Comparison of ENCODE assay signal across 8 cellular contexts in genomic region chr4:44629280-44629866, GRCh38. TPM values are rescaled to one million over a fixed set of nuclear protein-coding genes. Genes with fewer than 3 reads are reported as not detected.
DNase-seq lines count a peak whose midpoint lies in the region; ATAC-seq and TF ChIP-seq lines count a peak whose summit lies in the region.

No MANE protein-coding gene starts in this region.

- no peaks in the 10 kb centered on the region for H3K27me3 ChIP-seq in CD8-positive, alpha-beta T cell (ENCODE audit: insufficient read depth, low read length)
- H3K27me3 ChIP-seq in transverse colon: no peaks in the 10 kb centered on the region

- WGBS in transverse colon (ENCODE audit: low coverage in 1 of 2), 2 donors: 4% methylated on average over 2 of the region's 2 CpGs

- H3K27ac ChIP-seq in CD8-positive, alpha-beta T cell (ENCODE audit: low read depth, low read length): no peak overlapping the region
- H3K27ac ChIP-seq in VCaP: no peak overlapping the region
- no peak overlapping the region for H3K27ac ChIP-seq in transverse colon

- H3K36me3 ChIP-seq in CD8-positive, alpha-beta T cell (ENCODE audit: insufficient read depth, low read length): no peaks in the 10 kb centered on the region
- H3K36me3 ChIP-seq in mucosa of descending colon (ENCODE audit: low read depth): no peaks in the 10 kb centered on the region
- H3K36me3 ChIP-seq in transverse colon: no peaks in the 10 kb centered on the region

- H3K27ac Mint-ChIP-seq in CD8-positive, alpha-beta T cell: peak overlapping the region; percentile 42

- H3K9me3 ChIP-seq in CD8-positive, alpha-beta T cell (ENCODE audit: low read length): no peaks in the 10 kb centered on the region
- H3K9me3 ChIP-seq in mucosa of descending colon (no peaks in the 10 kb centered on the region), transverse colon (no peaks in the 10 kb centered on the region)

- in situ Hi-C loops in transverse colon (cut with MboI; ENCODE audit: low pct_ligation_motif_present in 1 of 4, low pct_unique_long_range_greater_than_20kb in 1 of 4, low sequenced_read_pairs in 3 of 4): no loop called here

- H3K4me1 Mint-ChIP-seq in CD8-positive, alpha-beta T cell (ENCODE audit: low read depth): peaks cover 2% of the 10 kb centered on the region

- TF ChIP-seq POLR2A in transverse colon (IDR thresholded peaks at IDR 0.05): no peak

- no peaks in the 10 kb centered on the region for H3K9me3 Mint-ChIP-seq in CD8-positive, alpha-beta T cell

- H3K4me3 ChIP-seq in CD8-positive, alpha-beta T cell (ENCODE audit: low read depth, low read length): no peak overlapping the region
- no peak overlapping the region for H3K4me3 ChIP-seq in mucosa of descending colon
- H3K4me3 ChIP-seq in transverse colon: no peak overlapping the region

- peak; percentile 74 for TF ChIP-seq CTCF in CD8-positive, alpha-beta T cell (IDR thresholded peaks at IDR 0.05)
- TF ChIP-seq CTCF in VCaP (conservative IDR thresholded peaks at IDR 0.05) (peak; percentile 93), mucosa of descending colon (IDR thresholded peaks at IDR 0.05) (peak; percentile 36), transverse colon (IDR thresholded peaks at IDR 0.05) (peak; percentile 24 to 67 (median 58))

- H3K4me1 ChIP-seq in CD8-positive, alpha-beta T cell (ENCODE audit: insufficient read depth, low read length): no peaks in the 10 kb centered on the region
- H3K4me1 ChIP-seq in mucosa of descending colon (ENCODE audit: low read depth) (no peaks in the 10 kb centered on the region), transverse colon (no peaks in the 10 kb centered on the region)

- CTCF ChIA-PET in CD8-positive, alpha-beta T cell (lab: Charles Lee): no interaction called here

- H3K27me3 Mint-ChIP-seq in CD8-positive, alpha-beta T cell (ENCODE audit: low read depth): peaks cover 6% of the 10 kb centered on the region

- no peak overlapping the region for H3K4me3 Mint-ChIP-seq in CD8-positive, alpha-beta T cell

- H3K36me3 Mint-ChIP-seq in CD8-positive, alpha-beta T cell: no peaks in the 10 kb centered on the region

- intact Hi-C loops in CD8-positive, alpha-beta T cell (cut with DNase I, micrococcal nuclease): loop anchor here in 1 of 2 experiments (10.0 kb wide), 1 partner anchor 1495 kb away; no protein-coding TSS in a partner anchor
- intact Hi-C loops in mucosa of descending colon (cut with DNase I, micrococcal nuclease): no loop called here
- intact Hi-C loops in transverse colon (cut with DNase I; ENCODE audit: low total_unique reads): no loop called here

- no peak for TF ChIP-seq EP300 in transverse colon (IDR thresholded peaks at IDR 0.05; ENCODE audit: low read depth)

- peak in 4 of 7 experiments; percentile 10 to 39 (median 20) for DNase-seq in CD8-positive, alpha-beta T cell
- DNase-seq in NCI-H2081 treated with DMSO at 0.1 percent for 48 hours (lab: John Stamatoyannopoulos, UW) (peak; percentile 49), epidermal melanocyte (ENCODE audit: insufficient read length, low spot score) (peak; percentile 26), mucosa of descending colon (peak in 1 of 3 donors; percentile 56), transverse colon (no peak)

- ATAC-seq in CD8-positive, alpha-beta T cell: peak; percentile 71
- ATAC-seq in GM18909 (IDR thresholded peaks at IDR 0.05; ENCODE audit: poor library complexity, unreplicated experiment) (peak; percentile 98), HG03060 (IDR thresholded peaks at IDR 0.05; ENCODE audit: low read depth, unreplicated experiment) (peak; percentile 91), mucosa of descending colon (peak; percentile 65)

- POLR2A ChIA-PET in CD8-positive, alpha-beta T cell (lab: Charles Lee): no interaction called here

RNA-seq across cellular contexts. Expression of gene YIPF7, which starts 22.1 kb away (rescaled TPM):
- not detected for total RNA-seq in CD8-positive, alpha-beta T cell
- total RNA-seq in mucosa of descending colon (not detected), transverse colon (not detected)

RNA-seq across cellular contexts. Expression of gene GUF1, which starts 48.8 kb away (rescaled TPM):
- total RNA-seq in CD8-positive, alpha-beta T cell: 10 to 100 TPM; 19.1 to 19.2 TPM
- total RNA-seq in mucosa of descending colon (10 to 100 TPM; 17.8 to 21.7 (median 21.4) TPM), transverse colon (10 to 100 TPM; 13.5 to 49.8 (median 20.0) TPM)

Comparison
In these comparisons a context has a peak if more than half of its experiments do, and no peak if none do; other contexts are left out.
1. CTCF ChIP-seq: peak in every context shown above with its lines; median percentile 93 in VCaP; 74 in CD8-positive, alpha-beta T cell; 58 in transverse colon; 36 in mucosa of descending colon.